In genomic region chr15:35931942-35932341, GRCh38 we compare ENCODE assay signal across 8 cellular contexts.
"Had no signal": no experiment of that assay in that cellular context is flagged by ENCODE, and none has a peak within 500 bp of the region (broad histone marks: within the 10 kb centered on the region; RNA-seq: fewer than 3 reads in every experiment).

No MANE protein-coding gene starts in this region.

- ATAC-seq: HCT116, K562 had no signal

- DNase-seq: GM23248, GOT3, H7, KG1 had no signal

- H3K36me3 ChIP-seq: HAP-1 had no signal

- H3K9me3 ChIP-seq: HAP-1 had no signal

- H3K4me3 ChIP-seq: GM23248, HAP-1, K562 had no signal

- H3K27ac ChIP-seq: GM23248, HL-60 had no signal
